In genomic region chr17:37752482-37752881, GRCh38 we compare ENCODE assay signal across 15 cellular contexts. TPM values are rescaled to one million over a fixed set of nuclear protein-coding genes. Genes with fewer than 3 reads are reported as not detected.
A peak's percentile ranks its signal among the peaks of the same experiment; 100 is the strongest.
DNase-seq lines count a peak whose midpoint lies in the region; ATAC-seq, FAIRE-seq and TF ChIP-seq lines count a peak whose summit lies in the region.
"Had no signal": no experiment of that assay in that cellular context is flagged by ENCODE, and none has a peak within 500 bp of the region (broad histone marks: within the 10 kb centered on the region; RNA-seq: fewer than 3 reads in every experiment).

No MANE protein-coding gene starts in this region.

- peak; percentile 13 for DNase-seq in ELF-1 (ENCODE audit: low read depth, low spot score)
- peak; percentile 96 for DNase-seq in RCC 7860 (ENCODE audit: low spot score)
- peak; percentile 81 for DNase-seq in epithelial cell of proximal tubule (ENCODE audit: low read depth)
- DNase-seq in pancreas, result no peak
- DNase-seq in endodermal cell, result no peak
- DNase-seq in foreskin melanocyte, result no peak
- no peak for DNase-seq in SIG-M5 (lab: John Stamatoyannopoulos, UW)
- DNase-seq in GF-D8 (lab: John Stamatoyannopoulos, UW), result no peak
- DNase-seq: activated CD4-positive, alpha-beta T cell treated with anti-CD3 and anti-CD28 coated beads, Interleukin-2, amount 10 ng/mL, durations not matched to agents 7 days and 5 days; CD8-positive, alpha-beta memory T cell; NCI-H146; NCI-H82; stimulated activated CD4-positive, alpha-beta T cell treated with anti-CD3 and anti-CD28 coated beads, Interleukin-4, amount 100 ng/mL, for 4 hours; stomach; T-cell had no signal

- peaks cover 4 to 19% (median 14%) of the 10 kb centered on the region in 3 donors for H3K4me1 ChIP-seq in pancreas
- peaks cover under 1% of the 10 kb centered on the region for H3K4me1 ChIP-seq in endodermal cell (ENCODE audit: control insufficient read depth, insufficient read depth, low read length)

- H3K36me3 Mint-ChIP-seq in endodermal cell (ENCODE audit: low read depth), result peaks cover 3% of the 10 kb centered on the region
- H3K36me3 Mint-ChIP-seq: T-cell had no signal

- H3K9me3 Mint-ChIP-seq in endodermal cell, result no peaks in the 10 kb centered on the region
- H3K9me3 Mint-ChIP-seq: activated CD4-positive, alpha-beta T cell treated with anti-CD3 and anti-CD28 coated beads, Interleukin-2, amount 10 ng/mL, durations not matched to agents 7 days and 5 days; CD8-positive, alpha-beta memory T cell; T-cell had no signal

- H3K9me3 ChIP-seq in pancreas (no peaks in the 10 kb centered on the region), endodermal cell (ENCODE audit: control insufficient read depth, low read length) (no peaks in the 10 kb centered on the region)
- H3K9me3 ChIP-seq: stomach had no signal

- H3K27ac ChIP-seq in pancreas (no peak overlapping the region), endodermal cell (ENCODE audit: low read depth, low read length) (no peak overlapping the region)
- H3K27ac ChIP-seq: stomach had no signal

- H3K4me3 Mint-ChIP-seq in endodermal cell, result no peak overlapping the region
- H3K4me3 Mint-ChIP-seq: activated CD4-positive, alpha-beta T cell treated with anti-CD3 and anti-CD28 coated beads, Interleukin-2, amount 10 ng/mL, durations not matched to agents 7 days and 5 days; CD8-positive, alpha-beta memory T cell; T-cell had no signal

- no peak overlapping the region for H3K9ac ChIP-seq in endodermal cell (ENCODE audit: extremely low read depth, low read length, poor library complexity, severe bottlenecking)

- H3K27me3 Mint-ChIP-seq in endodermal cell (ENCODE audit: insufficient read depth), result peaks cover 35% of the 10 kb centered on the region

- H3K4me3 ChIP-seq in epithelial cell of proximal tubule (ENCODE audit: low read depth, low read length), result no peak overlapping the region
- H3K4me3 ChIP-seq in pancreas, result no peak overlapping the region
- no peak overlapping the region for H3K4me3 ChIP-seq in endodermal cell (ENCODE audit: low read length)
- H3K4me3 ChIP-seq: stomach had no signal

- H3K27ac Mint-ChIP-seq in endodermal cell, result no peak overlapping the region
- H3K27ac Mint-ChIP-seq: activated CD4-positive, alpha-beta T cell treated with anti-CD3 and anti-CD28 coated beads, Interleukin-2, amount 10 ng/mL, durations not matched to agents 7 days and 5 days; T-cell had no signal

- H3K4me1 Mint-ChIP-seq in endodermal cell, result peaks cover 13% of the 10 kb centered on the region
- H3K4me1 Mint-ChIP-seq: CD8-positive, alpha-beta memory T cell; T-cell had no signal

- intact Hi-C loops in pancreas (cut with DNase I), result loop anchor here in 1 of 3 donors (10.0 kb wide), 1 partner anchor 108 kb away; the partner anchor contains the start of gene DDX52

- TF ChIP-seq CTCF in epithelial cell of proximal tubule (conservative IDR thresholded peaks at IDR 0.05; ENCODE audit: low read depth, low read length) (no peak), pancreas (IDR thresholded peaks at IDR 0.05) (no peak), endodermal cell (conservative IDR thresholded peaks at IDR 0.05) (no peak)

- H3K27me3 ChIP-seq in pancreas, result no peaks in the 10 kb centered on the region
- H3K27me3 ChIP-seq in endodermal cell (ENCODE audit: control insufficient read depth, insufficient read depth, low read length, poor library complexity, severe bottlenecking), result no peaks in the 10 kb centered on the region

- WGBS in pancreas, 2 donors, result 74 to 78% methylated on average over 5 of the region's 5 CpGs
- WGBS in endodermal cell (ENCODE audit: insufficient coverage in 1 of 2, insufficient read length in 1 of 2), 2 experiments, result 61 to 89% methylated on average over 3 to 5 of the region's 5 CpGs

- no peaks in the 10 kb centered on the region for H3K36me3 ChIP-seq in pancreas
- no peaks in the 10 kb centered on the region for H3K36me3 ChIP-seq in endodermal cell (ENCODE audit: control insufficient read depth, insufficient read depth, low read length)
- H3K36me3 ChIP-seq: stomach had no signal

- FAIRE-seq in RCC 7860 (lab: Jason Lieb, UNC) (no peak), pancreas (lab: Jason Lieb, UNC) (no peak)

- peak in 3 of 4 donors; percentile 25 to 44 (median 36) for ATAC-seq in pancreas
- ATAC-seq: T-cell had no signal

RNA-seq across cellular contexts. Expression of gene HNF1B, which starts 7.6 kb away (rescaled TPM):
- total RNA-seq in epithelial cell of proximal tubule (21.9 and 29.8 TPM in 2 replicates), pancreas (10 to 100 TPM; 24.9 to 50.5 (median 29.5) TPM), endodermal cell (10 to 100 TPM; 39.7 to 42.7 TPM)
- polyA plus RNA-seq in pancreas, result 10 to 100 TPM; 36.5 to 49.2 TPM
- 4.9 TPM for polyA plus RNA-seq in endodermal cell (2013, experiment 1 of 2)
- 3.9 TPM for polyA plus RNA-seq in endodermal cell (2013, experiment 2 of 2)
- polyA plus RNA-seq: CD8-positive, alpha-beta memory T cell had no signal

Comparison
In these comparisons a context has a peak if more than half of its experiments do, and no peak if none do; other contexts are left out.
1. DNase-seq: peak in ELF-1 (single experiment), RCC 7860 (single experiment) and epithelial cell of proximal tubule (single experiment); none in pancreas (0 of 6), endodermal cell (single experiment), foreskin melanocyte (single experiment), SIG-M5 (single experiment) and GF-D8 (single experiment).